ENCODE assay signal across 1 cellular context in the genomic region with DNA sequence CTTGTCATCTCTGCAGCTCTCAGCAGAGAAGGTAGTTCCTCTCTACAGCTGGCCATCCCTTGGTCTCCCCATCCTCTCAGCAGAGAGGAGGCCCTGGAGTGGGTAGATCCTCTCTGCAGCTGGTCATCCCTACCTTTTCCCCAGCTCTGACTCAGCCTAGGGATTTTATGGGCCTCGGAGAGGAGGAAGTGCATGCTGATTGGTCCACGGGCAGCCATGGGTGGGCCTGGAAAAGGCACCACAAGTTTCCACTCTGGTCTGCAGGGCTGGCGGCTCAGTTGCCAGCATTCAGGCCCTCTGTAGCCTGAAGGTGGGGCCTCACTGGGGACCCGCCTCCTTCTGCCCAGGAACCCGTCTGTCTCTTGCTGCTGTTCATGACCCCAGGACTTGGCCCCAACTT.
TF ChIP-seq lines count a peak whose summit lies in the region.

No MANE protein-coding gene starts in this region.

TF ChIP-seq in WTC11, 78 proteins besides CTCF, POLR2A, EP300 and RAD21 (continued from another document):
- TF ChIP-seq ZBTB21 (CRISPR knock-in tag; IDR thresholded peaks at IDR 0.05; ENCODE audit: borderline replicate concordance): no peak
- TF ChIP-seq, protein P1, sequence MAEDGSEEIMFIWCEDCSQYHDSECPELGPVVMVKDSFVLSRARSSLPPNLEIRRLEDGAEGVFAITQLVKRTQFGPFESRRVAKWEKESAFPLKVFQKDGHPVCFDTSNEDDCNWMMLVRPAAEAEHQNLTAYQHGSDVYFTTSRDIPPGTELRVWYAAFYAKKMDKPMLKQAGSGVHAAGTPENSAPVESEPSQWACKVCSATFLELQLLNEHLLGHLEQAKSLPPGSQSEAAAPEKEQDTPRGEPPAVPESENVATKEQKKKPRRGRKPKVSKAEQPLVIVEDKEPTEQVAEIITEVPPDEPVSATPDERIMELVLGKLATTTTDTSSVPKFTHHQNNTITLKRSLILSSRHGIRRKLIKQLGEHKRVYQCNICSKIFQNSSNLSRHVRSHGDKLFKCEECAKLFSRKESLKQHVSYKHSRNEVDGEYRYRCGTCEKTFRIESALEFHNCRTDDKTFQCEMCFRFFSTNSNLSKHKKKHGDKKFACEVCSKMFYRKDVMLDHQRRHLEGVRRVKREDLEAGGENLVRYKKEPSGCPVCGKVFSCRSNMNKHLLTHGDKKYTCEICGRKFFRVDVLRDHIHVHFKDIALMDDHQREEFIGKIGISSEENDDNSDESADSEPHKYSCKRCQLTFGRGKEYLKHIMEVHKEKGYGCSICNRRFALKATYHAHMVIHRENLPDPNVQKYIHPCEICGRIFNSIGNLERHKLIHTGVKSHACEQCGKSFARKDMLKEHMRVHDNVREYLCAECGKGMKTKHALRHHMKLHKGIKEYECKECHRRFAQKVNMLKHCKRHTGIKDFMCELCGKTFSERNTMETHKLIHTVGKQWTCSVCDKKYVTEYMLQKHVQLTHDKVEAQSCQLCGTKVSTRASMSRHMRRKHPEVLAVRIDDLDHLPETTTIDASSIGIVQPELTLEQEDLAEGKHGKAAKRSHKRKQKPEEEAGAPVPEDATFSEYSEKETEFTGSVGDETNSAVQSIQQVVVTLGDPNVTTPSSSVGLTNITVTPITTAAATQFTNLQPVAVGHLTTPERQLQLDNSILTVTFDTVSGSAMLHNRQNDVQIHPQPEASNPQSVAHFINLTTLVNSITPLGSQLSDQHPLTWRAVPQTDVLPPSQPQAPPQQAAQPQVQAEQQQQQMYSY (CRISPR knock-in tag; IDR thresholded peaks at IDR 0.05): no peak
- no peak for TF ChIP-seq FOXJ3 (CRISPR knock-in tag; IDR thresholded peaks at IDR 0.05; ENCODE audit: borderline replicate concordance)
- no peak for TF ChIP-seq GRHL2 (CRISPR knock-in tag; IDR thresholded peaks at IDR 0.05; ENCODE audit: insufficient replicate concordance, severe bottlenecking)
- no peak for TF ChIP-seq ZNF219 (CRISPR knock-in tag; IDR thresholded peaks at IDR 0.05; ENCODE audit: borderline replicate concordance)
- no peak for TF ChIP-seq TEAD1 (CRISPR knock-in tag; IDR thresholded peaks at IDR 0.05)
- TF ChIP-seq, protein P2, sequence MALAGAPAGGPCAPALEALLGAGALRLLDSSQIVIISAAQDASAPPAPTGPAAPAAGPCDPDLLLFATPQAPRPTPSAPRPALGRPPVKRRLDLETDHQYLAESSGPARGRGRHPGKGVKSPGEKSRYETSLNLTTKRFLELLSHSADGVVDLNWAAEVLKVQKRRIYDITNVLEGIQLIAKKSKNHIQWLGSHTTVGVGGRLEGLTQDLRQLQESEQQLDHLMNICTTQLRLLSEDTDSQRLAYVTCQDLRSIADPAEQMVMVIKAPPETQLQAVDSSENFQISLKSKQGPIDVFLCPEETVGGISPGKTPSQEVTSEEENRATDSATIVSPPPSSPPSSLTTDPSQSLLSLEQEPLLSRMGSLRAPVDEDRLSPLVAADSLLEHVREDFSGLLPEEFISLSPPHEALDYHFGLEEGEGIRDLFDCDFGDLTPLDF (CRISPR knock-in tag; IDR thresholded peaks at IDR 0.05): no peak
- TF ChIP-seq, protein P3, sequence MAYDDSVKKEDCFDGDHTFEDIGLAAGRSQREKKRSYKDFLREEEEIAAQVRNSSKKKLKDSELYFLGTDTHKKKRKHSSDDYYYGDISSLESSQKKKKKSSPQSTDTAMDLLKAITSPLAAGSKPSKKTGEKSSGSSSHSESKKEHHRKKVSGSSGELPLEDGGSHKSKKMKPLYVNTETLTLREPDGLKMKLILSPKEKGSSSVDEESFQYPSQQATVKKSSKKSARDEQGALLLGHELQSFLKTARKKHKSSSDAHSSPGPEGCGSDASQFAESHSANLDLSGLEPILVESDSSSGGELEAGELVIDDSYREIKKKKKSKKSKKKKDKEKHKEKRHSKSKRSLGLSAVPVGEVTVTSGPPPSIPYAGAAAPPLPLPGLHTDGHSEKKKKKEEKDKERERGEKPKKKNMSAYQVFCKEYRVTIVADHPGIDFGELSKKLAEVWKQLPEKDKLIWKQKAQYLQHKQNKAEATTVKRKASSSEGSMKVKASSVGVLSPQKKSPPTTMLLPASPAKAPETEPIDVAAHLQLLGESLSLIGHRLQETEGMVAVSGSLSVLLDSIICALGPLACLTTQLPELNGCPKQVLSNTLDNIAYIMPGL (CRISPR knock-in tag; IDR thresholded peaks at IDR 0.05): no peak
- TF ChIP-seq ZNF423 (CRISPR knock-in tag; IDR thresholded peaks at IDR 0.05): no peak
